Comparison of ENCODE assay signal across 1 cellular context in genomic region chr12:49322708-49323523, GRCh38.
TF ChIP-seq lines count a peak whose summit lies in the region.

A gene with protein sequence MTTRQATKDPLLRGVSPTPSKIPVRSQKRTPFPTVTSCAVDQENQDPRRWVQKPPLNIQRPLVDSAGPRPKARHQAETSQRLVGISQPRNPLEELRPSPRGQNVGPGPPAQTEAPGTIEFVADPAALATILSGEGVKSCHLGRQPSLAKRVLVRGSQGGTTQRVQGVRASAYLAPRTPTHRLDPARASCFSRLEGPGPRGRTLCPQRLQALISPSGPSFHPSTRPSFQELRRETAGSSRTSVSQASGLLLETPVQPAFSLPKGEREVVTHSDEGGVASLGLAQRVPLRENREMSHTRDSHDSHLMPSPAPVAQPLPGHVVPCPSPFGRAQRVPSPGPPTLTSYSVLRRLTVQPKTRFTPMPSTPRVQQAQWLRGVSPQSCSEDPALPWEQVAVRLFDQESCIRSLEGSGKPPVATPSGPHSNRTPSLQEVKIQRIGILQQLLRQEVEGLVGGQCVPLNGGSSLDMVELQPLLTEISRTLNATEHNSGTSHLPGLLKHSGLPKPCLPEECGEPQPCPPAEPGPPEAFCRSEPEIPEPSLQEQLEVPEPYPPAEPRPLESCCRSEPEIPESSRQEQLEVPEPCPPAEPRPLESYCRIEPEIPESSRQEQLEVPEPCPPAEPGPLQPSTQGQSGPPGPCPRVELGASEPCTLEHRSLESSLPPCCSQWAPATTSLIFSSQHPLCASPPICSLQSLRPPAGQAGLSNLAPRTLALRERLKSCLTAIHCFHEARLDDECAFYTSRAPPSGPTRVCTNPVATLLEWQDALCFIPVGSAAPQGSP (plus strand): TSS chr12:49323255. CDS start chr12:49323609, 354 bp downstream.

TF ChIP-seq in HEK293, 187 proteins besides CTCF, POLR2A, EP300 and RAD21 (continued from another document and continues in another):
- TF ChIP-seq, protein P1, sequence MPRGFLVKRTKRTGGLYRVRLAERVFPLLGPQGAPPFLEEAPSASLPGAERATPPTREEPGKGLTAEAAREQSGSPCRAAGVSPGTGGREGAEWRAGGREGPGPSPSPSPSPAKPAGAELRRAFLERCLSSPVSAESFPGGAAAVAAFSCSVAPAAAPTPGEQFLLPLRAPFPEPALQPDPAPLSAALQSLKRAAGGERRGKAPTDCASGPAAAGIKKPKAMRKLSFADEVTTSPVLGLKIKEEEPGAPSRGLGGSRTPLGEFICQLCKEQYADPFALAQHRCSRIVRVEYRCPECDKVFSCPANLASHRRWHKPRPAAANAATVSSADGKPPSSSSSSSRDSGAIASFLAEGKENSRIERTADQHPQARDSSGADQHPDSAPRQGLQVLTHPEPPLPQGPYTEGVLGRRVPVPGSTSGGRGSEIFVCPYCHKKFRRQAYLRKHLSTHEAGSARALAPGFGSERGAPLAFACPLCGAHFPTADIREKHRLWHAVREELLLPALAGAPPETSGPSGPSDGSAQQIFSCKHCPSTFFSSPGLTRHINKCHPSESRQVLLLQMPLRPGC (tag by site-specific recombination; IDR thresholded peaks at IDR 0.05) = 0 out of 2 replicates have a peak, but pooled peaks have one; percentile 28
- TF ChIP-seq ZNF664 (tag by site-specific recombination; IDR thresholded peaks at IDR 0.05) = no peak
- TF ChIP-seq SP7 (tag by site-specific recombination; IDR thresholded peaks at IDR 0.05) = peak; percentile 55
- peak; percentile 74 for TF ChIP-seq YY1 (tag by site-specific recombination; IDR thresholded peaks at IDR 0.05)
- peak; percentile 93; the same call in 1 of the 2 replicates for TF ChIP-seq REPIN1 (tag by site-specific recombination; IDR thresholded peaks at IDR 0.05; ENCODE audit: low read depth)
- no peak for TF ChIP-seq ZNF26 (tag by site-specific recombination; IDR thresholded peaks at IDR 0.05)
- TF ChIP-seq ZSCAN23 (tag by site-specific recombination; IDR thresholded peaks at IDR 0.05) = peak; percentile 83
- TF ChIP-seq KLF7 (tag by site-specific recombination; IDR thresholded peaks at IDR 0.05; ENCODE audit: borderline replicate concordance) = peak; percentile 84
- TF ChIP-seq, protein P2, sequence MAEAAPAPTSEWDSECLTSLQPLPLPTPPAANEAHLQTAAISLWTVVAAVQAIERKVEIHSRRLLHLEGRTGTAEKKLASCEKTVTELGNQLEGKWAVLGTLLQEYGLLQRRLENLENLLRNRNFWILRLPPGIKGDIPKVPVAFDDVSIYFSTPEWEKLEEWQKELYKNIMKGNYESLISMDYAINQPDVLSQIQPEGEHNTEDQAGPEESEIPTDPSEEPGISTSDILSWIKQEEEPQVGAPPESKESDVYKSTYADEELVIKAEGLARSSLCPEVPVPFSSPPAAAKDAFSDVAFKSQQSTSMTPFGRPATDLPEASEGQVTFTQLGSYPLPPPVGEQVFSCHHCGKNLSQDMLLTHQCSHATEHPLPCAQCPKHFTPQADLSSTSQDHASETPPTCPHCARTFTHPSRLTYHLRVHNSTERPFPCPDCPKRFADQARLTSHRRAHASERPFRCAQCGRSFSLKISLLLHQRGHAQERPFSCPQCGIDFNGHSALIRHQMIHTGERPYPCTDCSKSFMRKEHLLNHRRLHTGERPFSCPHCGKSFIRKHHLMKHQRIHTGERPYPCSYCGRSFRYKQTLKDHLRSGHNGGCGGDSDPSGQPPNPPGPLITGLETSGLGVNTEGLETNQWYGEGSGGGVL (tag by site-specific recombination; IDR thresholded peaks at IDR 0.05) = no peak
- peak; percentile 49; the same call in 1 of the 2 replicates for TF ChIP-seq ZNF843 (tag by site-specific recombination; IDR thresholded peaks at IDR 0.05)
- TF ChIP-seq TRIM28 (IDR thresholded peaks at IDR 0.05; ENCODE audit: borderline replicate concordance, low read length) = no peak
- TF ChIP-seq PRDM10 (tag by site-specific recombination; IDR thresholded peaks at IDR 0.05) = peak; percentile 16; the same call in 1 of the 2 replicates
- peak; percentile 53; the same call in 1 of the 2 replicates for TF ChIP-seq BCL11B (tag by site-specific recombination; IDR thresholded peaks at IDR 0.05; ENCODE audit: low read depth)
- no peak for TF ChIP-seq ZNF791 (tag by site-specific recombination; IDR thresholded peaks at IDR 0.05)
- peak; percentile 45 for TF ChIP-seq KLF9 (tag by site-specific recombination; IDR thresholded peaks at IDR 0.05; ENCODE audit: low read depth)
- TF ChIP-seq FEZF1 (tag by site-specific recombination; IDR thresholded peaks at IDR 0.05) = no peak
- TF ChIP-seq SP3 (tag by site-specific recombination; IDR thresholded peaks at IDR 0.05) = peak; percentile 91
- no peak for TF ChIP-seq ZNF624 (tag by site-specific recombination; IDR thresholded peaks at IDR 0.05)
- no peak for TF ChIP-seq ZNF404 (tag by site-specific recombination; IDR thresholded peaks at IDR 0.05)
- 0 out of 2 replicates have a peak, but pooled peaks have one; percentile 6 for TF ChIP-seq ZNF518A (tag by site-specific recombination; conservative IDR thresholded peaks at IDR 0.05; ENCODE audit: low read depth)
- no peak for TF ChIP-seq ZFP3 (tag by site-specific recombination; IDR thresholded peaks at IDR 0.05; ENCODE audit: low read depth)
- TF ChIP-seq ZNF292 (tag by site-specific recombination; IDR thresholded peaks at IDR 0.05; ENCODE audit: borderline replicate concordance, low read depth) = no peak
- TF ChIP-seq ZNF561 (tag by site-specific recombination; IDR thresholded peaks at IDR 0.05; ENCODE audit: borderline replicate concordance) = 0 out of 2 replicates have a peak, but pooled peaks have one; percentile 21
- TF ChIP-seq, protein P3, sequence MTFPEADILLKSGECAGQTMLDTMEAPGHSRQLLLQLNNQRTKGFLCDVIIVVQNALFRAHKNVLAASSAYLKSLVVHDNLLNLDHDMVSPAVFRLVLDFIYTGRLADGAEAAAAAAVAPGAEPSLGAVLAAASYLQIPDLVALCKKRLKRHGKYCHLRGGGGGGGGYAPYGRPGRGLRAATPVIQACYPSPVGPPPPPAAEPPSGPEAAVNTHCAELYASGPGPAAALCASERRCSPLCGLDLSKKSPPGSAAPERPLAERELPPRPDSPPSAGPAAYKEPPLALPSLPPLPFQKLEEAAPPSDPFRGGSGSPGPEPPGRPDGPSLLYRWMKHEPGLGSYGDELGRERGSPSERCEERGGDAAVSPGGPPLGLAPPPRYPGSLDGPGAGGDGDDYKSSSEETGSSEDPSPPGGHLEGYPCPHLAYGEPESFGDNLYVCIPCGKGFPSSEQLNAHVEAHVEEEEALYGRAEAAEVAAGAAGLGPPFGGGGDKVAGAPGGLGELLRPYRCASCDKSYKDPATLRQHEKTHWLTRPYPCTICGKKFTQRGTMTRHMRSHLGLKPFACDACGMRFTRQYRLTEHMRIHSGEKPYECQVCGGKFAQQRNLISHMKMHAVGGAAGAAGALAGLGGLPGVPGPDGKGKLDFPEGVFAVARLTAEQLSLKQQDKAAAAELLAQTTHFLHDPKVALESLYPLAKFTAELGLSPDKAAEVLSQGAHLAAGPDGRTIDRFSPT (tag by site-specific recombination; IDR thresholded peaks at IDR 0.05) = peak; percentile 96
- TF ChIP-seq ZNF2 (tag by site-specific recombination; IDR thresholded peaks at IDR 0.05) = peak; percentile 74
- TF ChIP-seq ZNF214 (tag by site-specific recombination; IDR thresholded peaks at IDR 0.05; ENCODE audit: borderline replicate concordance) = no peak
- peak; percentile 54; the same call in 1 of the 2 replicates for TF ChIP-seq ZBTB17 (tag by site-specific recombination; IDR thresholded peaks at IDR 0.05)
- no peak for TF ChIP-seq ZNF544 (tag by site-specific recombination; IDR thresholded peaks at IDR 0.05)
- no peak for TF ChIP-seq ZNF837 (tag by site-specific recombination; IDR thresholded peaks at IDR 0.05)
- TF ChIP-seq, protein P4, sequence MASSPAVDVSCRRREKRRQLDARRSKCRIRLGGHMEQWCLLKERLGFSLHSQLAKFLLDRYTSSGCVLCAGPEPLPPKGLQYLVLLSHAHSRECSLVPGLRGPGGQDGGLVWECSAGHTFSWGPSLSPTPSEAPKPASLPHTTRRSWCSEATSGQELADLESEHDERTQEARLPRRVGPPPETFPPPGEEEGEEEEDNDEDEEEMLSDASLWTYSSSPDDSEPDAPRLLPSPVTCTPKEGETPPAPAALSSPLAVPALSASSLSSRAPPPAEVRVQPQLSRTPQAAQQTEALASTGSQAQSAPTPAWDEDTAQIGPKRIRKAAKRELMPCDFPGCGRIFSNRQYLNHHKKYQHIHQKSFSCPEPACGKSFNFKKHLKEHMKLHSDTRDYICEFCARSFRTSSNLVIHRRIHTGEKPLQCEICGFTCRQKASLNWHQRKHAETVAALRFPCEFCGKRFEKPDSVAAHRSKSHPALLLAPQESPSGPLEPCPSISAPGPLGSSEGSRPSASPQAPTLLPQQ (tag by site-specific recombination; IDR thresholded peaks at IDR 0.05) = peak; percentile 14; the same call in 1 of the 2 replicates
- TF ChIP-seq GLIS2 (tag by site-specific recombination; IDR thresholded peaks at IDR 0.05) = peak; percentile 70
- no peak for TF ChIP-seq ZNF350 (tag by site-specific recombination; IDR thresholded peaks at IDR 0.05)
- TF ChIP-seq ZNF600 (tag by site-specific recombination; IDR thresholded peaks at IDR 0.05) = peak; percentile 17; the same call in 1 of the 2 replicates
- TF ChIP-seq ZBTB21 (tag by site-specific recombination; IDR thresholded peaks at IDR 0.05) = no peak
- no peak for TF ChIP-seq ZNF140 (tag by site-specific recombination; IDR thresholded peaks at IDR 0.05)
- TF ChIP-seq ZSCAN16 (tag by site-specific recombination; IDR thresholded peaks at IDR 0.05) = 0 out of 2 replicates have a peak, but pooled peaks have one; percentile 32
- no peak; the same call in 1 of the 2 replicates for TF ChIP-seq ZNF501 (tag by site-specific recombination; IDR thresholded peaks at IDR 0.05)
- TF ChIP-seq ZEB2 (tag by site-specific recombination; IDR thresholded peaks at IDR 0.05) = 0 out of 2 replicates have a peak, but pooled peaks have one; percentile 8
